28 cellular contexts compared by ENCODE assay signal in genomic region chr4:69782651-69783310, GRCh38. TPM values are rescaled to one million over a fixed set of nuclear protein-coding genes. Genes with fewer than 3 reads are reported as not detected.
DNase-seq lines count a peak whose midpoint lies in the region; ATAC-seq, FAIRE-seq and TF ChIP-seq lines count a peak whose summit lies in the region.
"Had no signal": no experiment of that assay in that cellular context is flagged by ENCODE, and none has a peak within 500 bp of the region (broad histone marks: within the 10 kb centered on the region; RNA-seq: fewer than 3 reads in every experiment).

No MANE protein-coding gene starts in this region.

- no TSS peak for BruUV-seq in mammary epithelial cell (replicated peaks; lab: Mats Ljungman, UMichigan)

- H3K36me3 ChIP-seq in kidney (ENCODE audit: control insufficient read depth in 1 of 2, insufficient read depth in 2 of 2, low read length in 2 of 2) (no peaks in the 10 kb centered on the region), mammary epithelial cell (ENCODE audit: insufficient read depth, low read length) (no peaks in the 10 kb centered on the region)
- H3K36me3 ChIP-seq: HAP-1, SJCRH30 had no signal

- H3K9me3 ChIP-seq in kidney (ENCODE audit: control insufficient read depth in 1 of 2, low read length in 2 of 2) (no peaks in the 10 kb centered on the region), mammary epithelial cell (replicated peaks; ENCODE audit: insufficient read depth, low read length) (peaks cover 2% of the 10 kb centered on the region)
- H3K9me3 ChIP-seq: HAP-1, SJCRH30 had no signal

- 88% methylated on average over 9 of the region's 15 CpGs for WGBS in mammary epithelial cell (ENCODE audit: low coverage, missing lambda C conversion rate)

- H3K27me3 ChIP-seq in mammary epithelial cell (ENCODE audit: insufficient read depth, low read length) (no peaks in the 10 kb centered on the region), foreskin keratinocyte (no peaks in the 10 kb centered on the region)
- H3K27me3 ChIP-seq: SJCRH30 had no signal

- no peaks in the 10 kb centered on the region for H4K20me1 ChIP-seq in mammary epithelial cell (ENCODE audit: insufficient read depth, low read length)

- peak overlapping the region; percentile 24 for H3K27ac Mint-ChIP-seq in activated naive CD4-positive, alpha-beta T cell treated with anti-CD3 and anti-CD28 coated beads, Interleukin-2, amount 10 ng/mL, durations not matched to agents 7 days and 5 days
- no peak overlapping the region for H3K27ac Mint-ChIP-seq in stimulated activated memory B cell treated with anti-CD40 and anti-IgM and Interleukin-4, amounts not matched to agents 10 μg/mL and 1 μg/mL and 100 μg/mL, for 72 hours
- no peak overlapping the region for H3K27ac Mint-ChIP-seq in HFFc6
- H3K27ac Mint-ChIP-seq: GM23338 had no signal

- H2AFZ ChIP-seq in mammary epithelial cell (ENCODE audit: low read depth, low read length): no peak overlapping the region
- H2AFZ ChIP-seq: GM23338 had no signal

- in situ Hi-C loops in GM13976 (cut with MboI; ENCODE audit: low sequenced_read_pairs, unreplicated experiment): no loop called here
- in situ Hi-C loops in mammary epithelial cell (cut with MboI; ENCODE audit: low sequenced_read_pairs in 2 of 2): no loop called here

- H3K4me1 Mint-ChIP-seq in activated naive CD4-positive, alpha-beta T cell treated with anti-CD3 and anti-CD28 coated beads, Interleukin-2, amount 10 ng/mL, durations not matched to agents 7 days and 5 days: no peaks in the 10 kb centered on the region
- H3K4me1 Mint-ChIP-seq in stimulated activated memory B cell treated with anti-CD40 and anti-IgM and Interleukin-4, amounts not matched to agents 10 μg/mL and 1 μg/mL and 100 μg/mL, for 72 hours: no peaks in the 10 kb centered on the region
- H3K4me1 Mint-ChIP-seq in HFFc6 (ENCODE audit: low read depth): no peaks in the 10 kb centered on the region
- H3K4me1 Mint-ChIP-seq: GM23338 had no signal

- H3K9me3 Mint-ChIP-seq in activated naive CD4-positive, alpha-beta T cell treated with anti-CD3 and anti-CD28 coated beads, Interleukin-2, amount 10 ng/mL, durations not matched to agents 7 days and 5 days: peaks cover 6% of the 10 kb centered on the region
- peaks cover 3% of the 10 kb centered on the region for H3K9me3 Mint-ChIP-seq in stimulated activated memory B cell treated with anti-CD40 and anti-IgM and Interleukin-4, amounts not matched to agents 10 μg/mL and 1 μg/mL and 100 μg/mL, for 72 hours
- peaks cover 14% of the 10 kb centered on the region for H3K9me3 Mint-ChIP-seq in HFFc6

- FAIRE-seq in kidney (lab: Jason Lieb, UNC): no peak
- FAIRE-seq: D721Med, K562 had no signal

- intact Hi-C loops in kidney (cut with DNase I) (no loop called here), mammary epithelial cell (cut with micrococcal nuclease) (no loop called here)

- H3K27ac ChIP-seq in kidney (ENCODE audit: low read depth in 2 of 2, low read length in 2 of 2) (no peak overlapping the region), mammary epithelial cell (ENCODE audit: insufficient read depth, low read depth, low read length) (no peak overlapping the region), foreskin keratinocyte (no peak overlapping the region)
- H3K27ac ChIP-seq: SJCRH30 had no signal

- CTCF ChIA-PET in activated naive CD4-positive, alpha-beta T cell treated with anti-CD3 and anti-CD28 coated beads, Interleukin-2, amount 10 ng/mL, durations not matched to agents 7 days and 5 days (lab: Charles Lee): no interaction called here
- CTCF ChIA-PET in mammary epithelial cell (lab: Charles Lee; ENCODE audit: low non-redundant PET): no interaction called here

- H3K36me3 Mint-ChIP-seq in activated naive CD4-positive, alpha-beta T cell treated with anti-CD3 and anti-CD28 coated beads, Interleukin-2, amount 10 ng/mL, durations not matched to agents 7 days and 5 days: no peaks in the 10 kb centered on the region
- H3K36me3 Mint-ChIP-seq in stimulated activated memory B cell treated with anti-CD40 and anti-IgM and Interleukin-4, amounts not matched to agents 10 μg/mL and 1 μg/mL and 100 μg/mL, for 72 hours: no peaks in the 10 kb centered on the region
- no peaks in the 10 kb centered on the region; the same call in 1 of the 2 replicates for H3K36me3 Mint-ChIP-seq in HFFc6 (ENCODE audit: low read depth)

- dilution Hi-C loops in mammary epithelial cell (cut with HindIII; ENCODE audit: low sequenced_read_pairs): no loop called here

- no peak overlapping the region for H3K4me2 ChIP-seq in mammary epithelial cell (ENCODE audit: insufficient read depth, low read depth, low read length)
- H3K4me2 ChIP-seq: GM23338 had no signal

- H3K79me2 ChIP-seq in mammary epithelial cell (ENCODE audit: insufficient read depth, low read length): no peaks in the 10 kb centered on the region

- H3K9ac ChIP-seq in kidney (ENCODE audit: low read length in 2 of 2): no peak overlapping the region
- H3K9ac ChIP-seq in mammary epithelial cell (ENCODE audit: insufficient read depth, low read length): no peak overlapping the region

- no peak overlapping the region for H3K4me3 Mint-ChIP-seq in activated naive CD4-positive, alpha-beta T cell treated with anti-CD3 and anti-CD28 coated beads, Interleukin-2, amount 10 ng/mL, durations not matched to agents 7 days and 5 days
- H3K4me3 Mint-ChIP-seq in stimulated activated memory B cell treated with anti-CD40 and anti-IgM and Interleukin-4, amounts not matched to agents 10 μg/mL and 1 μg/mL and 100 μg/mL, for 72 hours: no peak overlapping the region
- no peak overlapping the region for H3K4me3 Mint-ChIP-seq in HFFc6
- H3K4me3 Mint-ChIP-seq: GM23338 had no signal

- no peak for DNase-seq in activated naive CD4-positive, alpha-beta T cell treated with anti-CD3 and anti-CD28 coated beads, Interleukin-2, amount 10 ng/mL, durations not matched to agents 7 days and 5 days
- no peak for DNase-seq in activated naive CD4-positive, alpha-beta T cell treated with anti-CD3 and anti-CD28 coated beads, Interleukin-2, amount 50 U/mL, for 16 hours
- peak; percentile 6 for DNase-seq in GM13976 (ENCODE audit: low spot score)
- DNase-seq in kidney: peak; percentile 59
- no peak for DNase-seq in mammary epithelial cell
- no peak for DNase-seq in HFFc6
- no peak for DNase-seq in foreskin keratinocyte
- DNase-seq: Kasumi-1; MV-4-11; NCI-H1105; NCI-H146; NCI-H1930; NCI-H2107; NCI-H446; NCI-H526; NCI-H82; NK-92 treated with Interleukin-12 subunit alpha and Interleukin-12 subunit beta, amount 100 ng/mL, for 24 hours; PC-3; SJCRH30 had no signal

- H3K4me1 ChIP-seq in kidney (ENCODE audit: control insufficient read depth in 1 of 2, insufficient read depth in 1 of 2, low read depth in 1 of 2, low read length in 2 of 2): no peaks in the 10 kb centered on the region
- peaks cover 2% of the 10 kb centered on the region for H3K4me1 ChIP-seq in mammary epithelial cell (ENCODE audit: insufficient read depth, low read length)
- peaks cover 7% of the 10 kb centered on the region for H3K4me1 ChIP-seq in foreskin keratinocyte
- H3K4me1 ChIP-seq: HAP-1, SJCRH30 had no signal

- no peaks in the 10 kb centered on the region for H3K27me3 Mint-ChIP-seq in activated naive CD4-positive, alpha-beta T cell treated with anti-CD3 and anti-CD28 coated beads, Interleukin-2, amount 10 ng/mL, durations not matched to agents 7 days and 5 days
- H3K27me3 Mint-ChIP-seq in stimulated activated memory B cell treated with anti-CD40 and anti-IgM and Interleukin-4, amounts not matched to agents 10 μg/mL and 1 μg/mL and 100 μg/mL, for 72 hours: no peaks in the 10 kb centered on the region
- H3K27me3 Mint-ChIP-seq in HFFc6 (ENCODE audit: insufficient read depth): no peaks in the 10 kb centered on the region

- H3K4me3 ChIP-seq in kidney (ENCODE audit: low read length in 2 of 2): no peak overlapping the region
- no peak overlapping the region for H3K4me3 ChIP-seq in mammary epithelial cell (replicated peaks in 1 of 3; ENCODE audit: insufficient read depth in 1 of 3, low read depth in 2 of 3, low read length in 3 of 3)
- H3K4me3 ChIP-seq: GM23338, HAP-1, K562, SJCRH30 had no signal

- TF ChIP-seq CTCF in GM13976 (IDR thresholded peaks at IDR 0.05; ENCODE audit: borderline replicate concordance, control extremely low read depth, extremely low read depth, insufficient read depth, missing control alignments) (no peak), kidney (IDR thresholded peaks at IDR 0.05; ENCODE audit: borderline replicate concordance, extremely low read depth, insufficient read depth) (no peak), mammary epithelial cell (conservative IDR thresholded peaks at IDR 0.05 in 1 of 2, IDR thresholded peaks at IDR 0.05 in 1 of 2; ENCODE audit: extremely low read depth in 1 of 2, insufficient read depth in 1 of 2, low read depth in 1 of 2, low read length in 2 of 2) (no peak), HFFc6 (IDR thresholded peaks at IDR 0.05) (no peak), foreskin keratinocyte (conservative IDR thresholded peaks at IDR 0.05) (no peak)

- ATAC-seq in stimulated activated memory B cell treated with anti-CD40 and anti-IgM and Interleukin-4, amounts not matched to agents 10 μg/mL and 1 μg/mL and 100 μg/mL, for 72 hours: peak; percentile 13
- no peak for ATAC-seq in foreskin keratinocyte
- ATAC-seq: GM23338, K562, PC-3 had no signal

RNA-seq across cellular contexts. Expression of gene SULT1B1, which starts 22.4 kb away (rescaled TPM):
- 4.7 TPM for total RNA-seq in kidney
- polyA plus RNA-seq in kidney (ENCODE audit: insufficient read depth, low read depth, low replicate concordance): 0.39 TPM
- total RNA-seq in mammary epithelial cell: under 1 TPM; under 0.01 to 0.21 TPM
- 0.19 TPM for polyA plus RNA-seq in mammary epithelial cell
- not detected for polyA minus RNA-seq in mammary epithelial cell
- under 1 TPM in 1 of 6 experiments, not detected in 5; 0.02 TPM for total RNA-seq in HFFc6 (2021; fragmentation: NEBNext Ultra II Directional; extraction: Animal tissue kit (Norgen Biotek cat#: 25700))
- 0.07 and 2.5 TPM in 2 replicates for total RNA-seq in foreskin keratinocyte
- 0.03 and 0.71 TPM in 2 replicates for polyA plus RNA-seq in foreskin keratinocyte
- total RNA-seq: G401, GM23338, HT-29, M059J had no signal
- polyA plus RNA-seq: BJ, GM23338, K562 had no signal

Comparison
In these comparisons a context has a peak if more than half of its experiments do, and no peak if none do; other contexts are left out.
1. DNase-seq: peak in GM13976 (single experiment) and kidney (single experiment); none in activated naive CD4-positive, alpha-beta T cell treated with anti-CD3 and anti-CD28 coated beads, Interleukin-2, amount 10 ng/mL, durations not matched to agents 7 days and 5 days (single experiment), activated naive CD4-positive, alpha-beta T cell treated with anti-CD3 and anti-CD28 coated beads, Interleukin-2, amount 50 U/mL, for 16 hours (single experiment), mammary epithelial cell (single experiment), HFFc6 (single experiment) and foreskin keratinocyte (0 of 2).